In the genomic region with DNA sequence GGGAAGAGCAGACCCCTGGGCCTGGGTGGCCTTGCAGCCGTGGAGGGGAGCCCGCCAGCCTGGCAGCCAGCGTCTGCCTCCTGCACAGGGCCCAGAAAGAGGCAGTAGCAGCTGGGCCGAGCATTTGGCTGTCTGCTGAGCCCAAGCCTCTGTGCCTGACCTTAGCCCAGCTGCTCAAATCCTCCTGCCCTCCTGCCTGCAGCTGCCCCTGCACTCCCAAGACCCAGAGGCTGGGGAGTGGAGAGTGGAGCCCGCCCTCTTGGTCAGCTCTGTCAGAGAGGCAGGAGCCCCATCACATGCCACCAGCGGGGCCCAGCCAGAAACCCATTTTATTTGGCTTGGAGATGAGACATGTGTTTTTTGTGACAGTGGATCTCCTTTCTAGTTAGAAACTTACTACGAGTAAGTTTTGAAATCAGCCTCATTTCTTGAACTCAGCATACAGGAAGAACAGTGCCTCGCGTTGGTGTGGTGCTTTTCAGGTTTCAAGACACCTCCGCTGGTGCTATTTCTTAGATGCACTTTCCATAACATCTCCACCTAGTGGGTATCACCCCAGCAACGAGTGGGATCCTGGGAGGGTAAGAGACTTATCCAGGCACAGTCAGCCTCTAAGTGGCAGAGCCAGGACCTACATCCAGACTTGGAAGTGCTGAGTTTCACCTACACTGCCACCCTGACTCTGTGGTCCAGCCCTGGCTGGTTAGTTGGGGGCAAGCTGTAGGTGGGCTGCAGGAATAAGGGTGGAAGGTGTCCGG, we compare ENCODE assay signal across 9 cellular contexts.
DNase-seq lines count a peak whose midpoint lies in the region; ATAC-seq and TF ChIP-seq lines count a peak whose summit lies in the region.
"Had no signal": no experiment of that assay in that cellular context is flagged by ENCODE, and none has a peak within 500 bp of the region (broad histone marks: within the 10 kb centered on the region; RNA-seq: fewer than 3 reads in every experiment).

No MANE protein-coding gene starts in this region.

- H3K4me3 Mint-ChIP-seq in neural crest cell: no peak overlapping the region
- no peak overlapping the region for H3K4me3 Mint-ChIP-seq in natural killer cell treated with Interleukin-12 subunit alpha and Interleukin-12 subunit beta and Interleukin-15 and Interleukin-18, amount 100 ng/mL, for 72 hours
- H3K4me3 Mint-ChIP-seq: immature natural killer cell had no signal

- no peaks in the 10 kb centered on the region for H3K27me3 Mint-ChIP-seq in neural crest cell (ENCODE audit: low read depth)
- H3K27me3 Mint-ChIP-seq in natural killer cell treated with Interleukin-12 subunit alpha and Interleukin-12 subunit beta and Interleukin-15 and Interleukin-18, amount 100 ng/mL, for 72 hours: peaks cover 0 to 17% of the 10 kb centered on the region in 2 donors

- H3K27ac Mint-ChIP-seq in neural crest cell (ENCODE audit: unreplicated experiment): peak overlapping the region; percentile 2
- no peak overlapping the region for H3K27ac Mint-ChIP-seq in natural killer cell treated with Interleukin-12 subunit alpha and Interleukin-12 subunit beta and Interleukin-15 and Interleukin-18, amount 100 ng/mL, for 72 hours
- H3K27ac Mint-ChIP-seq: immature natural killer cell had no signal

- H3K36me3 Mint-ChIP-seq in neural crest cell (ENCODE audit: low read depth): no peaks in the 10 kb centered on the region
- no peaks in the 10 kb centered on the region for H3K36me3 Mint-ChIP-seq in natural killer cell treated with Interleukin-12 subunit alpha and Interleukin-12 subunit beta and Interleukin-15 and Interleukin-18, amount 100 ng/mL, for 72 hours
- H3K36me3 Mint-ChIP-seq: immature natural killer cell had no signal

- H3K9me3 Mint-ChIP-seq in neural crest cell: no peaks in the 10 kb centered on the region
- H3K9me3 Mint-ChIP-seq in natural killer cell treated with Interleukin-12 subunit alpha and Interleukin-12 subunit beta and Interleukin-15 and Interleukin-18, amount 100 ng/mL, for 72 hours: no peaks in the 10 kb centered on the region

- TF ChIP-seq POLR2A in esophagus muscularis mucosa (IDR thresholded peaks at IDR 0.05; ENCODE audit: low read depth): no peak

- 51% methylated on average over 12 of the region's 12 CpGs for WGBS in esophagus muscularis mucosa

- intact Hi-C loops in esophagus muscularis mucosa (cut with DNase I): loop anchor here (10.0 kb wide), 1 partner anchor 296 kb away; no protein-coding TSS in a partner anchor

- TF ChIP-seq CTCF in esophagus muscularis mucosa (IDR thresholded peaks at IDR 0.05) (no peak), neural crest cell (conservative IDR thresholded peaks at IDR 0.05) (no peak)

- H3K4me1 ChIP-seq in esophagus muscularis mucosa: peaks cover 11 to 92% (median 88%) of the 10 kb centered on the region in 4 donors

- ATAC-seq in HG03378 (IDR thresholded peaks at IDR 0.05; ENCODE audit: unreplicated experiment) (no peak), HG02571 (IDR thresholded peaks at IDR 0.05; ENCODE audit: unreplicated experiment) (no peak)
- no peak for ATAC-seq in natural killer cell treated with Interleukin-12 subunit alpha and Interleukin-12 subunit beta and Interleukin-15 and Interleukin-18, amount 100 ng/mL, for 72 hours

- H3K4me1 Mint-ChIP-seq in neural crest cell: peaks cover 46% of the 10 kb centered on the region
- H3K4me1 Mint-ChIP-seq in natural killer cell treated with Interleukin-12 subunit alpha and Interleukin-12 subunit beta and Interleukin-15 and Interleukin-18, amount 100 ng/mL, for 72 hours (ENCODE audit: low read depth in 2 of 2): no peaks in the 10 kb centered on the region
- H3K4me1 Mint-ChIP-seq: immature natural killer cell had no signal

- no peaks in the 10 kb centered on the region for H3K36me3 ChIP-seq in esophagus muscularis mucosa

- TF ChIP-seq EP300 in esophagus muscularis mucosa (IDR thresholded peaks at IDR 0.05): no peak

- no peaks in the 10 kb centered on the region for H3K9me3 ChIP-seq in esophagus muscularis mucosa

- DNase-seq in DMS 273 (lab: John Stamatoyannopoulos, UW; ENCODE audit: unreplicated experiment) (peak; percentile 82), LHCN-M2 (ENCODE audit: low read depth) (peak; percentile 42), esophagus muscularis mucosa (ENCODE audit: extremely low spot score) (peak; percentile 92), neural crest cell (ENCODE audit: low read depth, low spot score) (no peak)
- DNase-seq in activated T-cell treated with anti-CD3 and anti-CD28 coated beads, Interleukin-2, amount 50 U/mL, for 1 hour: no peak
- DNase-seq in natural killer cell treated with Interleukin-12 subunit alpha and Interleukin-12 subunit beta and Interleukin-15 and Interleukin-18, amount 100 ng/mL, for 72 hours (ENCODE audit: low spot score): no peak
- DNase-seq: immature natural killer cell had no signal

- H3K4me3 ChIP-seq in esophagus muscularis mucosa: no peak overlapping the region

- no peaks in the 10 kb centered on the region for H3K27me3 ChIP-seq in esophagus muscularis mucosa

- peak overlapping the region; percentile 75 to 80 (median 76) for H3K27ac ChIP-seq in esophagus muscularis mucosa (replicated peaks in 1 of 4)

Comparison
In these comparisons a context has a peak if more than half of its experiments do, and no peak if none do; other contexts are left out.
1. DNase-seq: peak in DMS 273 (single experiment), LHCN-M2 (single experiment) and esophagus muscularis mucosa (single experiment); none in neural crest cell (single experiment), activated T-cell treated with anti-CD3 and anti-CD28 coated beads, Interleukin-2, amount 50 U/mL, for 1 hour (single experiment) and natural killer cell treated with Interleukin-12 subunit alpha and Interleukin-12 subunit beta and Interleukin-15 and Interleukin-18, amount 100 ng/mL, for 72 hours (single experiment).